Comparison of ENCODE assay signal across 11 cellular contexts in the genomic region with DNA sequence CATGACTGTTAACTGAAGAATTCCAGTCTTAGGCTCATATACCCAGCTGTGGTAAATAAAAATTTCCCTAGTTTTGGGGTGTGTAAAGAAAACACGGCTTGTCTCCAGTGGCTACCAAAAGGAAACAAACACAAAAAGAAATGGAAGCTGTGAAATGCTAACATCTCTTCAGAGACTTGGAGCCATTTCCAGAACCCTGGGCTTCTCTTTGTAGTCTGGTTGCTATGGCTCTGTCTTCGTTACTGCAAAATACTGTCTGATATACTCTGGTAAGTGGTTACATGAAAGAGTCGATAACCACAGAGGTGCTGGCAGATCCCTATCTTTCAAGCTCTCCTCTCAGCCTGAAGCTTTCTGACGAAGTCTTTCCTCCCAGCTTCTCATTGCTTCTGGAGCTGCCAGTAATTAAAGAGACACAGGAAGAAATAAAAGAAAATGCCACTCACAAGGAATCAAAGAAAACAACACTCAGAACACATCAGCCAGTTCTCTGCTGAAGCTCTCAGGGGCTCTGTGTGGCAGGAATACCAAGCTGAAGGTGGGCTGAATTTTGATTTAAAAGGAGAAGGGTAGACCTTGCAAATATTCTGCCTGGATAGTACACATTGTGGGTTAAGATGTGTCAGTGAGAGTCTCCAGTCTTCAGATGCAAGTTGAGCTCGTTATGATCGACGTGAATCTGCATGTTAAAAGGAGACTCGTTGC.
DNase-seq lines count a peak whose midpoint lies in the region; ATAC-seq and TF ChIP-seq lines count a peak whose summit lies in the region.
"Had no signal": no experiment of that assay in that cellular context is flagged by ENCODE, and none has a peak within 500 bp of the region (broad histone marks: within the 10 kb centered on the region; RNA-seq: fewer than 3 reads in every experiment).

No MANE protein-coding gene starts in this region.

- H3K4me1 ChIP-seq in body of pancreas (no peaks in the 10 kb centered on the region), mucosa of descending colon (ENCODE audit: low read depth) (no peaks in the 10 kb centered on the region)

- H3K36me3 ChIP-seq in body of pancreas (replicated peaks in 1 of 2; ENCODE audit: insufficient read depth in 1 of 2, low read depth in 2 of 2): no peaks in the 10 kb centered on the region
- H3K36me3 ChIP-seq in mucosa of descending colon (ENCODE audit: low read depth): no peaks in the 10 kb centered on the region

- no peak overlapping the region for H3K27ac ChIP-seq in body of pancreas

- no peak for TF ChIP-seq POLR2A in body of pancreas (IDR thresholded peaks at IDR 0.05)

- H3K9me3 ChIP-seq in body of pancreas (no peaks in the 10 kb centered on the region), mucosa of descending colon (no peaks in the 10 kb centered on the region)

- intact Hi-C loops in body of pancreas (cut with DNase I) (no loop called here), mucosa of descending colon (cut with DNase I, micrococcal nuclease) (no loop called here)

- WGBS in body of pancreas, 2 donors: 75 to 79% methylated on average over 8 of the region's 8 CpGs

- ATAC-seq in body of pancreas (peak; percentile 42), mucosa of descending colon (peak; percentile 65), HG02970 (IDR thresholded peaks at IDR 0.05; ENCODE audit: low FRiP score, unreplicated experiment) (no peak)

- TF ChIP-seq CTCF in body of pancreas (IDR thresholded peaks at IDR 0.05) (no peak), mucosa of descending colon (IDR thresholded peaks at IDR 0.05) (no peak)

- H3K4me3 ChIP-seq in body of pancreas: no peak overlapping the region
- no peak overlapping the region for H3K4me3 ChIP-seq in mucosa of descending colon

- DNase-seq in AG08396 (ENCODE audit: low spot score) (peak; percentile 18), M059J (ENCODE audit: low read depth) (peak; percentile 89), body of pancreas (no peak), mucosa of descending colon (no peak), iPS-NIHi7 (ENCODE audit: extremely low spot score) (no peak), Kasumi-1 (lab: John Stamatoyannopoulos, UW) (no peak), NCI-H1092 (lab: John Stamatoyannopoulos, UW) (no peak)
- DNase-seq: activated B cell treated with CpG ODN at 0.5 μM for 24 hours, DMS79 treated with DMSO at 0.1 percent for 48 hours, NCI-H1417 had no signal

- no peaks in the 10 kb centered on the region for H3K27me3 ChIP-seq in body of pancreas

Comparison
In these comparisons a context has a peak if more than half of its experiments do, and no peak if none do; other contexts are left out.
1. DNase-seq: peak in AG08396 (single experiment) and M059J (single experiment); none in body of pancreas (0 of 4), mucosa of descending colon (0 of 3), iPS-NIHi7 (single experiment), Kasumi-1 (0 of 2) and NCI-H1092 (single experiment).